27 cellular contexts compared by ENCODE assay signal in the genomic region with DNA sequence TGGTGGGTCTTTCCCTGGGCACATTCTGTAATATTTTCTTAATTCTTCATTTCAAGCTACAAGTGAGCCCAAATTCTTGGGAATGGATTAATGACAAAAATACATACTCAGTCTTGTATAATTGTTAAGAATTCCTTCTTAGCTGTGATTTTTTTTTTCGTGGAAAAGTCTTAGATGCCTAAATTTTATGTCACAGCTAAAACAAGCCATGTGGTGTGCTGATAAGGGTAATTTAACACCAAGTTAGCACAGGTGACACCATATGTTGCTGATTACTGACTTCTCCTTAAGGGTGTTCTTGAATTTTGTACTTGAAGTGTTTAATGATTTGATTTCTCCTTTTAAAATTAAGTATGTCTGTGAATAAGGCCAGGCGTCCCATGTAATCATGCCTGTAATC. TPM values are rescaled to one million over a fixed set of nuclear protein-coding genes. Genes with fewer than 3 reads are reported as not detected.
DNase-seq lines count a peak whose midpoint lies in the region; ATAC-seq, FAIRE-seq and TF ChIP-seq lines count a peak whose summit lies in the region.
"Had no signal": no experiment of that assay in that cellular context is flagged by ENCODE, and none has a peak within 500 bp of the region (broad histone marks: within the 10 kb centered on the region; RNA-seq: fewer than 3 reads in every experiment).

No MANE protein-coding gene starts in this region.

- H3K9ac ChIP-seq in astrocyte (ENCODE audit: low read length), result no peak overlapping the region
- H3K9ac ChIP-seq: KMS-11 had no signal

- H3K9me3 ChIP-seq in astrocyte (ENCODE audit: insufficient read depth, low read depth, low read length), result no peaks in the 10 kb centered on the region
- H3K9me3 ChIP-seq: A549, upper lobe of left lung had no signal

- no peaks in the 10 kb centered on the region for H3K27me3 Mint-ChIP-seq in activated T-cell treated with anti-CD3 and anti-CD28 coated beads, Interleukin-2, amount 50 U/mL, for 24 hours
- H3K27me3 Mint-ChIP-seq in activated T-cell treated with anti-CD3 and anti-CD28 coated beads, Interleukin-2, amount 50 U/mL, for 4 hours (ENCODE audit: low read depth), result no peaks in the 10 kb centered on the region
- no peaks in the 10 kb centered on the region for H3K27me3 Mint-ChIP-seq in astrocyte (ENCODE audit: low read depth, unreplicated experiment)
- H3K27me3 Mint-ChIP-seq: CD4-positive, CD25-positive, alpha-beta regulatory T cell had no signal

- no peaks in the 10 kb centered on the region for H3K9me3 Mint-ChIP-seq in activated T-cell treated with anti-CD3 and anti-CD28 coated beads, Interleukin-2, amount 50 U/mL, for 24 hours
- no peaks in the 10 kb centered on the region for H3K9me3 Mint-ChIP-seq in activated T-cell treated with anti-CD3 and anti-CD28 coated beads, Interleukin-2, amount 50 U/mL, for 4 hours
- no peaks in the 10 kb centered on the region for H3K9me3 Mint-ChIP-seq in astrocyte (ENCODE audit: unreplicated experiment)
- no peaks in the 10 kb centered on the region for H3K9me3 Mint-ChIP-seq in stimulated activated effector memory CD8-positive, alpha-beta T cell treated with anti-CD3 and anti-CD28 coated beads, Interleukin-12 subunit alpha, Interleukin-12 subunit beta, amount 100 ng/mL, for 72 hours
- H3K9me3 Mint-ChIP-seq: CD4-positive, CD25-positive, alpha-beta regulatory T cell; HFFc6 had no signal

- no peak for ATAC-seq in activated T-cell treated with anti-CD3 and anti-CD28 coated beads, Interleukin-2, amount 50 U/mL, for 4 hours
- no peak for ATAC-seq in stimulated activated effector memory CD8-positive, alpha-beta T cell treated with anti-CD3 and anti-CD28 coated beads, Interleukin-12 subunit alpha, Interleukin-12 subunit beta, amount 100 ng/mL, for 72 hours
- ATAC-seq: A549, PC-3 had no signal

- peak overlapping the region; percentile 97 for H3K27ac Mint-ChIP-seq in activated T-cell treated with anti-CD3 and anti-CD28 coated beads, Interleukin-2, amount 50 U/mL, for 24 hours
- peak overlapping the region; percentile 47 for H3K27ac Mint-ChIP-seq in astrocyte (ENCODE audit: unreplicated experiment)
- H3K27ac Mint-ChIP-seq in stimulated activated effector memory CD8-positive, alpha-beta T cell treated with anti-CD3 and anti-CD28 coated beads, Interleukin-12 subunit alpha, Interleukin-12 subunit beta, amount 100 ng/mL, for 72 hours, result peak overlapping the region; percentile 7

- H3K79me2 ChIP-seq in astrocyte (ENCODE audit: insufficient read depth, low read length), result peaks cover 94% of the 10 kb centered on the region

- H3K4me3 ChIP-seq in astrocyte (ENCODE audit: insufficient read depth, low read depth, low read length), result no peak overlapping the region
- H3K4me3 ChIP-seq: A549 had no signal

- TF ChIP-seq CTCF in astrocyte (IDR thresholded peaks at IDR 0.05; ENCODE audit: insufficient read depth, low read depth, low read length) (no peak), GM10266 (IDR thresholded peaks at IDR 0.05; ENCODE audit: control insufficient read depth, insufficient read depth, low read depth, missing control alignments) (no peak)

- H3K4me3 Mint-ChIP-seq in activated T-cell treated with anti-CD3 and anti-CD28 coated beads, Interleukin-2, amount 50 U/mL, for 24 hours, result peak overlapping the region; percentile 79
- no peak overlapping the region for H3K4me3 Mint-ChIP-seq in activated T-cell treated with anti-CD3 and anti-CD28 coated beads, Interleukin-2, amount 50 U/mL, for 4 hours
- H3K4me3 Mint-ChIP-seq in astrocyte (ENCODE audit: unreplicated experiment), result no peak overlapping the region
- peak overlapping the region; percentile 80 for H3K4me3 Mint-ChIP-seq in stimulated activated effector memory CD8-positive, alpha-beta T cell treated with anti-CD3 and anti-CD28 coated beads, Interleukin-12 subunit alpha, Interleukin-12 subunit beta, amount 100 ng/mL, for 72 hours

- H4K20me1 ChIP-seq in astrocyte (ENCODE audit: insufficient read depth, low read length), result peaks cover 21% of the 10 kb centered on the region

- peaks cover 18% of the 10 kb centered on the region for H3K4me1 Mint-ChIP-seq in activated T-cell treated with anti-CD3 and anti-CD28 coated beads, Interleukin-2, amount 50 U/mL, for 24 hours (ENCODE audit: low read depth)
- H3K4me1 Mint-ChIP-seq in activated T-cell treated with anti-CD3 and anti-CD28 coated beads, Interleukin-2, amount 50 U/mL, for 4 hours (ENCODE audit: low read depth), result peaks cover 29% of the 10 kb centered on the region
- peaks cover 29% of the 10 kb centered on the region for H3K4me1 Mint-ChIP-seq in astrocyte (ENCODE audit: low read depth, unreplicated experiment)
- peaks cover 23% of the 10 kb centered on the region for H3K4me1 Mint-ChIP-seq in stimulated activated effector memory CD8-positive, alpha-beta T cell treated with anti-CD3 and anti-CD28 coated beads, Interleukin-12 subunit alpha, Interleukin-12 subunit beta, amount 100 ng/mL, for 72 hours

- H3K27me3 ChIP-seq in astrocyte (ENCODE audit: insufficient read depth, low read length), result no peaks in the 10 kb centered on the region
- H3K27me3 ChIP-seq: upper lobe of left lung had no signal

- no peak for DNase-seq in activated T-cell treated with anti-CD3 and anti-CD28 coated beads, Interleukin-2, amount 50 U/mL, for 24 hours
- no peak for DNase-seq in activated T-cell treated with anti-CD3 and anti-CD28 coated beads, Interleukin-2, amount 50 U/mL, for 4 hours
- DNase-seq in NCI-H2171 treated with DMSO at 0.1 percent for 48 hours (lab: John Stamatoyannopoulos, UW) (peak; percentile 86), astrocyte (ENCODE audit: low read depth) (no peak), GM10266 (ENCODE audit: extremely low spot score) (no peak), amniotic stem cell (lab: John Stamatoyannopoulos, UW) (no peak)
- DNase-seq in stimulated activated effector memory CD8-positive, alpha-beta T cell treated with anti-CD3 and anti-CD28 coated beads, Interleukin-12 subunit alpha, Interleukin-12 subunit beta, amount 100 ng/mL, for 72 hours (ENCODE audit: low spot score in 2 of 2), result no peak
- no peak for DNase-seq in stimulated activated CD8-positive, alpha-beta memory T cell treated with anti-CD3 and anti-CD28 coated beads, Interleukin-4, amount 100 ng/mL, for 48 hours
- DNase-seq: activated CD4-positive, alpha-beta T cell treated with anti-CD3 and anti-CD28 coated beads for 48 hours; activated effector memory CD4-positive, alpha-beta T cell treated with Interleukin-2 at 50 U/mL for 16 hours; CD4-positive, CD25-positive, alpha-beta regulatory T cell; central memory CD4-positive, alpha-beta T cell; head of caudate nucleus; HFFc6; mammary epithelial cell; NCI-H1694; NCI-H774; occipital lobe; PC-3; Right ventricle myocardium superior; stimulated activated CD4-positive, alpha-beta T cell treated with anti-CD3 and anti-CD28 coated beads, Interleukin-4, amount 100 ng/mL, for 24 hours; upper lobe of left lung had no signal

- no peak overlapping the region for H3K27ac ChIP-seq in astrocyte (ENCODE audit: low read depth, low read length)
- H3K27ac ChIP-seq: A549, KMS-11 had no signal

- H3K4me1 ChIP-seq in astrocyte (ENCODE audit: insufficient read depth, low read length), result peaks cover under 1% of the 10 kb centered on the region

- FAIRE-seq in astrocyte (lab: Jason Lieb, UNC), result no peak
- FAIRE-seq: A549, endothelial cell of umbilical vein, G401.6, TTC549 had no signal

- no peaks in the 10 kb centered on the region for H3K36me3 Mint-ChIP-seq in activated T-cell treated with anti-CD3 and anti-CD28 coated beads, Interleukin-2, amount 50 U/mL, for 24 hours (ENCODE audit: low read depth)
- H3K36me3 Mint-ChIP-seq in activated T-cell treated with anti-CD3 and anti-CD28 coated beads, Interleukin-2, amount 50 U/mL, for 4 hours (ENCODE audit: insufficient read depth), result no peaks in the 10 kb centered on the region
- H3K36me3 Mint-ChIP-seq in astrocyte (ENCODE audit: low read depth, unreplicated experiment), result no peaks in the 10 kb centered on the region
- peaks cover 5% of the 10 kb centered on the region for H3K36me3 Mint-ChIP-seq in stimulated activated effector memory CD8-positive, alpha-beta T cell treated with anti-CD3 and anti-CD28 coated beads, Interleukin-12 subunit alpha, Interleukin-12 subunit beta, amount 100 ng/mL, for 72 hours
- H3K36me3 Mint-ChIP-seq: CD4-positive, CD25-positive, alpha-beta regulatory T cell had no signal

- no peaks in the 10 kb centered on the region for H3K36me3 ChIP-seq in astrocyte (ENCODE audit: insufficient read depth, low read length)
- H3K36me3 ChIP-seq: upper lobe of left lung had no signal

- no peak overlapping the region for H2AFZ ChIP-seq in astrocyte (ENCODE audit: low read depth, low read length)

- no peak overlapping the region for H3K4me2 ChIP-seq in astrocyte (ENCODE audit: low read length)
- H3K4me2 ChIP-seq: A549, KMS-11 had no signal

RNA-seq across cellular contexts. Expression of a gene that starts 29.3 kb away (rescaled TPM):
- total RNA-seq in activated T-cell treated with anti-CD3 and anti-CD28 coated beads, Interleukin-2, amount 50 U/mL, for 4 hours, result 1 to 10 TPM; 4.9 to 6.7 (median 6.3) TPM
- total RNA-seq in astrocyte, result 16.2 and 16.3 TPM in 2 replicates

Comparison
In these comparisons a context has a peak if more than half of its experiments do, and no peak if none do; other contexts are left out.
1. H3K4me3 Mint-ChIP-seq: peak in activated T-cell treated with anti-CD3 and anti-CD28 coated beads, Interleukin-2, amount 50 U/mL, for 24 hours (single experiment) and stimulated activated effector memory CD8-positive, alpha-beta T cell treated with anti-CD3 and anti-CD28 coated beads, Interleukin-12 subunit alpha, Interleukin-12 subunit beta, amount 100 ng/mL, for 72 hours (single experiment); none in activated T-cell treated with anti-CD3 and anti-CD28 coated beads, Interleukin-2, amount 50 U/mL, for 4 hours (single experiment) and astrocyte (single experiment).
2. H3K27ac Mint-ChIP-seq: peak in every context shown above with its lines; median percentile 97 in activated T-cell treated with anti-CD3 and anti-CD28 coated beads, Interleukin-2, amount 50 U/mL, for 24 hours; 47 in astrocyte; 7 in stimulated activated effector memory CD8-positive, alpha-beta T cell treated with anti-CD3 and anti-CD28 coated beads, Interleukin-12 subunit alpha, Interleukin-12 subunit beta, amount 100 ng/mL, for 72 hours.